Comparison of ENCODE assay signal across 1 cellular context in the genomic region with DNA sequence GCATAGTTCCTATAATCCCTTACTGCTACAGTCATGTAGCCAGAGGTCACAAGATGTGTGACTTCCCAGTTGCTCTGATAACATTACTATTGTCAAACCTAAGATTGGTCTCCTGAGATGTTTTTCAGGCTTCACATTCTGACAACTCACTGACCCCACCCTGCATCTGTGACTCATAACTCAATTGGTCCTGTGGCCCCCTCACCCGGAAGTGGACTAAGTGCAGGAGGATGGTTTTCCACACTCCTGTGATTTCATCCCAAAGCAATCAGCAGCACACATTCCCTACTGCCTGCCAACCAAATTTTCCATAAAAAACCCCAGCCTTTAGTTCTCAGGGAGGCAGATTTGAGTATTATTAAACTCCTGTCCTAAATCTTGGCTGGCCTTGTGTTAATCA.
TF ChIP-seq lines count a peak whose summit lies in the region.

No MANE protein-coding gene starts in this region.

TF ChIP-seq in GM23338, 12 proteins besides CTCF, POLR2A, EP300 and RAD21 (continued from another document):
- TF ChIP-seq, protein P1, sequence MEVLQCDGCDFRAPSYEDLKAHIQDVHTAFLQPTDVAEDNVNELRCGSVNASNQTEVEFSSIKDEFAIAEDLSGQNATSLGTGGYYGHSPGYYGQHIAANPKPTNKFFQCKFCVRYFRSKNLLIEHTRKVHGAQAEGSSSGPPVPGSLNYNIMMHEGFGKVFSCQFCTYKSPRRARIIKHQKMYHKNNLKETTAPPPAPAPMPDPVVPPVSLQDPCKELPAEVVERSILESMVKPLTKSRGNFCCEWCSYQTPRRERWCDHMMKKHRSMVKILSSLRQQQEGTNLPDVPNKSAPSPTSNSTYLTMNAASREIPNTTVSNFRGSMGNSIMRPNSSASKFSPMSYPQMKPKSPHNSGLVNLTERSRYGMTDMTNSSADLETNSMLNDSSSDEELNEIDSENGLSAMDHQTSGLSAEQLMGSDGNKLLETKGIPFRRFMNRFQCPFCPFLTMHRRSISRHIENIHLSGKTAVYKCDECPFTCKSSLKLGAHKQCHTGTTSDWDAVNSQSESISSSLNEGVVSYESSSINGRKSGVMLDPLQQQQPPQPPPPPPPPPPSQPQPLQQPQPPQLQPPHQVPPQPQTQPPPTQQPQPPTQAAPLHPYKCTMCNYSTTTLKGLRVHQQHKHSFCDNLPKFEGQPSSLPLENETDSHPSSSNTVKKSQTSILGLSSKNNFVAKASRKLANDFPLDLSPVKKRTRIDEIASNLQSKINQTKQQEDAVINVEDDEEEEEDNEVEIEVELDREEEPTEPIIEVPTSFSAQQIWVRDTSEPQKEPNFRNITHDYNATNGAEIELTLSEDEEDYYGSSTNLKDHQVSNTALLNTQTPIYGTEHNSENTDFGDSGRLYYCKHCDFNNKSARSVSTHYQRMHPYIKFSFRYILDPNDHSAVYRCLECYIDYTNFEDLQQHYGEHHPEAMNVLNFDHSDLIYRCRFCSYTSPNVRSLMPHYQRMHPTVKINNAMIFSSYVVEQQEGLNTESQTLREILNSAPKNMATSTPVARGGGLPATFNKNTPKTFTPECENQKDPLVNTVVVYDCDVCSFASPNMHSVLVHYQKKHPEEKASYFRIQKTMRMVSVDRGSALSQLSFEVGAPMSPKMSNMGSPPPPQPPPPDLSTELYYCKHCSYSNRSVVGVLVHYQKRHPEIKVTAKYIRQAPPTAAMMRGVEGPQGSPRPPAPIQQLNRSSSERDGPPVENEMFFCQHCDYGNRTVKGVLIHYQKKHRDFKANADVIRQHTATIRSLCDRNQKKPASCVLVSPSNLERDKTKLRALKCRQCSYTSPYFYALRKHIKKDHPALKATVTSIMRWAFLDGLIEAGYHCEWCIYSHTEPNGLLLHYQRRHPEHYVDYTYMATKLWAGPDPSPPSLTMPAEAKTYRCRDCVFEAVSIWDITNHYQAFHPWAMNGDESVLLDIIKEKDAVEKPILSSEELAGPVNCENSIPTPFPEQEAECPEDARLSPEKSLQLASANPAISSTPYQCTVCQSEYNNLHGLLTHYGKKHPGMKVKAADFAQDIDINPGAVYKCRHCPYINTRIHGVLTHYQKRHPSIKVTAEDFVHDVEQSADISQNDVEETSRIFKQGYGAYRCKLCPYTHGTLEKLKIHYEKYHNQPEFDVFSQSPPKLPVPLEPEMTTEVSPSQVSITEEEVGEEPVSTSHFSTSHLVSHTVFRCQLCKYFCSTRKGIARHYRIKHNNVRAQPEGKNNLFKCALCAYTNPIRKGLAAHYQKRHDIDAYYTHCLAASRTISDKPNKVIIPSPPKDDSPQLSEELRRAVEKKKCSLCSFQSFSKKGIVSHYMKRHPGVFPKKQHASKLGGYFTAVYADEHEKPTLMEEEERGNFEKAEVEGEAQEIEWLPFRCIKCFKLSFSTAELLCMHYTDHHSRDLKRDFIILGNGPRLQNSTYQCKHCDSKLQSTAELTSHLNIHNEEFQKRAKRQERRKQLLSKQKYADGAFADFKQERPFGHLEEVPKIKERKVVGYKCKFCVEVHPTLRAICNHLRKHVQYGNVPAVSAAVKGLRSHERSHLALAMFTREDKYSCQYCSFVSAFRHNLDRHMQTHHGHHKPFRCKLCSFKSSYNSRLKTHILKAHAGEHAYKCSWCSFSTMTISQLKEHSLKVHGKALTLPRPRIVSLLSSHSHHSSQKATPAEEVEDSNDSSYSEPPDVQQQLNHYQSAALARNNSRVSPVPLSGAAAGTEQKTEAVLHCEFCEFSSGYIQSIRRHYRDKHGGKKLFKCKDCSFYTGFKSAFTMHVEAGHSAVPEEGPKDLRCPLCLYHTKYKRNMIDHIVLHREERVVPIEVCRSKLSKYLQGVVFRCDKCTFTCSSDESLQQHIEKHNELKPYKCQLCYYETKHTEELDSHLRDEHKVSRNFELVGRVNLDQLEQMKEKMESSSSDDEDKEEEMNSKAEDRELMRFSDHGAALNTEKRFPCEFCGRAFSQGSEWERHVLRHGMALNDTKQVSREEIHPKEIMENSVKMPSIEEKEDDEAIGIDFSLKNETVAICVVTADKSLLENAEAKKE (CRISPR knock-in tag; IDR thresholded peaks at IDR 0.05) = no peak
- no peak for TF ChIP-seq ZNF331 (CRISPR knock-in tag; IDR thresholded peaks at IDR 0.05; ENCODE audit: low read depth)
